Comparison of ENCODE assay signal across 2 cellular contexts in genomic region chr7:50142421-50143113, GRCh38.
TF ChIP-seq lines count a peak whose summit lies in the region.

No MANE protein-coding gene starts in this region.

TF ChIP-seq in HCT116, 20 proteins besides CTCF, POLR2A, EP300 and RAD21 (continued from another document):
- TF ChIP-seq EZH2phosphoT487 (IDR thresholded peaks at IDR 0.05; ENCODE audit: borderline replicate concordance), result no peak
- no peak for TF ChIP-seq FOSL1 (IDR thresholded peaks at IDR 0.05; ENCODE audit: low read depth)
- no peak for TF ChIP-seq EGR1 (IDR thresholded peaks at IDR 0.05; ENCODE audit: low read depth)
- no peak for TF ChIP-seq SRF (IDR thresholded peaks at IDR 0.05; ENCODE audit: low read depth)
- no peak for TF ChIP-seq MAX (IDR thresholded peaks at IDR 0.05)
- TF ChIP-seq JUND (IDR thresholded peaks at IDR 0.05), result no peak

TF ChIP-seq in HepG2, 621 proteins besides CTCF, POLR2A, EP300 and RAD21 (continued from another document):
- no peak for TF ChIP-seq RNF219 (CRISPR knock-in tag; IDR thresholded peaks at IDR 0.05)
